1 cellular context compared by ENCODE assay signal in the genomic region with DNA sequence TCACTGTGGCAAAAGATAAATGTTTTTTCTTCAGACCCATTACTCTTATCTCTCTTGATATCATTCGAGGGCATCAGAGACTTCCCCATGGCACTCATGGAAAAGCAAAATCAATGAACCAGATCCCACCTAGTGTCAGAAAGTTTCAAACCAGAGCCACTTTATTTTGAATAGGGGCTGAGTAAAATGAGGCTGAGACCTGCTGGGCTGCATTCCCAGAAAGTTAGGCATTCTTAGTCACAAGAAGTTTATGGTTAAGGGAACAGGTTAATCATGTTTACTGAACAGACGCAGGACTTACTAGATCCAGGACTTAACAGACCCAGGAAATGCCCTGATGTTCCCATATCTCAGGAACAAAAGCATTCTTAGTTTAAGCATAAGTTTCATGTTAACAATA.
TF ChIP-seq lines count a peak whose summit lies in the region.

No MANE protein-coding gene starts in this region.

TF ChIP-seq in WTC11, 78 proteins besides CTCF, POLR2A, EP300 and RAD21:
- no peak for TF ChIP-seq FOXJ3 (CRISPR knock-in tag; IDR thresholded peaks at IDR 0.05; ENCODE audit: borderline replicate concordance)
TF ChIP-seq in WTC11: peak in this region for 0.
